18 cellular contexts compared by ENCODE assay signal in the genomic region with DNA sequence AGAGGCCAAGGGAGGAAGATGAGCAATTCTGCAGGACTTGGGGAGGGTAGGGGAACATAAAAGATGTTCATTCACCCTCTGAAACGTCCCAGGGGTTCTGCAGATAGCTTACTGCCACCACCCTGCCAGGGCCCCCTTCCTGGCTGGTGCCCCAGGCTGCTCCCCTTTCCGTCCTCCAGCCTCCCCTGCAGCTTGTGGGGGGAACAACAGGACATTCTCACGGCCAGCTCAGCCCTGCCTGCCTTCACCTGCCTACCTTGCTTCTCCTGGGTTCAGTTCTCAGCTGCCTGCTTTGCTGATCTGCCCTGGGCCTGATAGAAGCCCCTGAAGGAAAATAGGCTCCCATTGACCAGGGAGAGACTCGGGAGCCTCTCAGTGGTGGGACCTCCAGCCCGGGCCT.
A peak's percentile ranks its signal among the peaks of the same experiment; 100 is the strongest.
DNase-seq lines count a peak whose midpoint lies in the region; ATAC-seq and TF ChIP-seq lines count a peak whose summit lies in the region.
"Had no signal": no experiment of that assay in that cellular context is flagged by ENCODE, and none has a peak within 500 bp of the region (broad histone marks: within the 10 kb centered on the region; RNA-seq: fewer than 3 reads in every experiment).

No MANE protein-coding gene starts in this region.

- intact Hi-C loops in upper lobe of right lung (cut with DNase I), result no loop called here

- H3K4me3 ChIP-seq in DOHH2 (ENCODE audit: low read length) (no peak overlapping the region), upper lobe of right lung (no peak overlapping the region)
- H3K4me3 ChIP-seq: GM23248, SJCRH30 had no signal

- H3K9me3 ChIP-seq in DOHH2 (ENCODE audit: control insufficient read depth, insufficient read depth, low read length) (no peaks in the 10 kb centered on the region), upper lobe of right lung (no peaks in the 10 kb centered on the region)
- H3K9me3 ChIP-seq: BE2C, Caco-2, SJCRH30 had no signal

- no peaks in the 10 kb centered on the region for H3K79me2 ChIP-seq in DOHH2 (ENCODE audit: control insufficient read depth, low read length)

- ATAC-seq in foreskin keratinocyte (no peak), upper lobe of right lung (no peak)

- no peaks in the 10 kb centered on the region for H4K20me1 ChIP-seq in DOHH2 (ENCODE audit: control insufficient read depth, insufficient read depth, low read depth, low read length)

- H3K36me3 ChIP-seq in DOHH2 (ENCODE audit: control insufficient read depth, low read length) (no peaks in the 10 kb centered on the region), upper lobe of right lung (no peaks in the 10 kb centered on the region)
- H3K36me3 ChIP-seq: BE2C, SJCRH30 had no signal

- H3K4me1 ChIP-seq in DOHH2 (ENCODE audit: control insufficient read depth, low read length) (no peaks in the 10 kb centered on the region), foreskin keratinocyte (no peaks in the 10 kb centered on the region), upper lobe of right lung (no peaks in the 10 kb centered on the region)
- H3K4me1 ChIP-seq: BE2C, Caco-2, SJCRH30 had no signal

- DNase-seq in GM13977 (ENCODE audit: low spot score) (no peak), NAMALWA (ENCODE audit: low spot score) (peak; percentile 14), foreskin keratinocyte (no peak), upper lobe of right lung (no peak), GM19238 (ENCODE audit: insufficient read length, low spot score) (no peak), NCI-H774 (lab: John Stamatoyannopoulos, UW) (no peak)
- DNase-seq: BE2C; Caco-2; CD4-positive, CD25-positive, alpha-beta regulatory T cell; GF-D8; GM23248; KG1; NCI-H1417 treated with DMSO at 0.1 percent for 48 hours; NCI-H1930; NCI-H226; NCI-H524; SJCRH30 had no signal

- no peak overlapping the region for H3K4me2 ChIP-seq in DOHH2 (ENCODE audit: low read length)

- H3K9me2 ChIP-seq in DOHH2 (replicated peaks; ENCODE audit: control insufficient read depth, low read length), result no peaks in the 10 kb centered on the region

- H3F3A ChIP-seq in DOHH2 (ENCODE audit: control insufficient read depth, insufficient read depth), result no peaks in the 10 kb centered on the region

- H3K27me3 ChIP-seq in DOHH2 (ENCODE audit: control insufficient read depth, low read length) (no peaks in the 10 kb centered on the region), foreskin keratinocyte (no peaks in the 10 kb centered on the region), upper lobe of right lung (no peaks in the 10 kb centered on the region)
- H3K27me3 ChIP-seq: BE2C, SJCRH30 had no signal

- H3K27ac ChIP-seq in DOHH2 (ENCODE audit: low read depth, low read length) (no peak overlapping the region), foreskin keratinocyte (no peak overlapping the region), upper lobe of right lung (no peak overlapping the region)
- H3K27ac ChIP-seq: GM23248, SJCRH30 had no signal

- in situ Hi-C loops in GM13977 (cut with MboI; ENCODE audit: low pct_unique_long_range_greater_than_20kb, low sequenced_read_pairs, unreplicated experiment), result no loop called here

- TF ChIP-seq CTCF in DOHH2 (IDR thresholded peaks at IDR 0.05; ENCODE audit: low read depth, low read length, poor library complexity, severe bottlenecking), result peak; percentile 9
- TF ChIP-seq CTCF in GM13977 (IDR thresholded peaks at IDR 0.05; ENCODE audit: extremely low read depth, insufficient read depth, missing control alignments), result peak; percentile 9
- TF ChIP-seq CTCF in foreskin keratinocyte (conservative IDR thresholded peaks at IDR 0.05), result peak; percentile 6
- no peak for TF ChIP-seq CTCF in upper lobe of right lung (IDR thresholded peaks at IDR 0.05)
